ENCODE assay signal across 24 cellular contexts in genomic region chr5:147510885-147511284, GRCh38. TPM values are rescaled to one million over a fixed set of nuclear protein-coding genes. Genes with fewer than 3 reads are reported as not detected.
A peak's percentile ranks its signal among the peaks of the same experiment; 100 is the strongest.
DNase-seq lines count a peak whose midpoint lies in the region; ATAC-seq, FAIRE-seq and TF ChIP-seq lines count a peak whose summit lies in the region.
"Had no signal": no experiment of that assay in that cellular context is flagged by ENCODE, and none has a peak within 500 bp of the region (broad histone marks: within the 10 kb centered on the region; RNA-seq: fewer than 3 reads in every experiment).

No MANE protein-coding gene starts in this region.

- TF ChIP-seq POLR2A in tibial nerve (IDR thresholded peaks at IDR 0.05): no peak

- H3K27me3 Mint-ChIP-seq in Caco-2 (ENCODE audit: insufficient read depth, unreplicated experiment): no peaks in the 10 kb centered on the region
- H3K27me3 Mint-ChIP-seq in HFFc6 (ENCODE audit: insufficient read depth): no peaks in the 10 kb centered on the region
- no peaks in the 10 kb centered on the region for H3K27me3 Mint-ChIP-seq in astrocyte (ENCODE audit: low read depth, unreplicated experiment)
- H3K27me3 Mint-ChIP-seq in nephron progenitor cell (ENCODE audit: low read depth, poor library complexity): peaks cover 21% of the 10 kb centered on the region
- H3K27me3 Mint-ChIP-seq in activated CD8-positive, alpha-beta T cell treated with anti-CD3 and anti-CD28 coated beads, Interleukin-2, amount 10 ng/mL, durations not matched to agents 7 days and 5 days (ENCODE audit: low read depth): peaks cover 37% of the 10 kb centered on the region

- TF ChIP-seq CTCF in Caco-2 (IDR thresholded peaks at IDR 0.05; ENCODE audit: insufficient read depth in 1 of 2, low read depth in 1 of 2, low read length in 1 of 2, severe bottlenecking in 1 of 2, unreplicated experiment in 1 of 2): no peak
- no peak for TF ChIP-seq CTCF in HFFc6 (IDR thresholded peaks at IDR 0.05)
- TF ChIP-seq CTCF in astrocyte (IDR thresholded peaks at IDR 0.05; ENCODE audit: insufficient read depth, low read depth, low read length): no peak
- TF ChIP-seq CTCF in nephron progenitor cell (IDR thresholded peaks at IDR 0.05): no peak
- TF ChIP-seq CTCF in tibial nerve (IDR thresholded peaks at IDR 0.05): no peak

- H3K4me3 Mint-ChIP-seq in Caco-2 (ENCODE audit: unreplicated experiment) (no peak overlapping the region), HFFc6 (peak overlapping the region; percentile 89), astrocyte (ENCODE audit: unreplicated experiment) (no peak overlapping the region), nephron progenitor cell (peak overlapping the region; percentile 86)
- H3K4me3 Mint-ChIP-seq in activated CD8-positive, alpha-beta T cell treated with anti-CD3 and anti-CD28 coated beads, Interleukin-2, amount 10 ng/mL, durations not matched to agents 7 days and 5 days: no peak overlapping the region

- no TSS peak for BruUV-seq in Caco-2 (replicated peaks; lab: Mats Ljungman, UMichigan)

- H3K27ac ChIP-seq in astrocyte (ENCODE audit: low read depth, low read length) (no peak overlapping the region), tibial nerve (no peak overlapping the region)
- H3K27ac ChIP-seq: dorsolateral prefrontal cortex had no signal

- H3K4me2 ChIP-seq in astrocyte (ENCODE audit: low read length): peak overlapping the region; percentile 86

- POLR2A ChIA-PET in Caco-2 (lab: Charles Lee): no interaction called here
- POLR2A ChIA-PET in activated CD8-positive, alpha-beta T cell treated with anti-CD3 and anti-CD28 coated beads, Interleukin-2, amount 10 ng/mL, durations not matched to agents 7 days and 5 days (lab: Charles Lee): no interaction called here

- peaks cover 7% of the 10 kb centered on the region for H3K4me1 Mint-ChIP-seq in Caco-2 (ENCODE audit: low read depth, unreplicated experiment)
- H3K4me1 Mint-ChIP-seq in HFFc6 (ENCODE audit: low read depth): peaks cover 38% of the 10 kb centered on the region
- H3K4me1 Mint-ChIP-seq in astrocyte (ENCODE audit: low read depth, unreplicated experiment): peaks cover 5% of the 10 kb centered on the region
- H3K4me1 Mint-ChIP-seq in nephron progenitor cell: peaks cover 30% of the 10 kb centered on the region
- H3K4me1 Mint-ChIP-seq in activated CD8-positive, alpha-beta T cell treated with anti-CD3 and anti-CD28 coated beads, Interleukin-2, amount 10 ng/mL, durations not matched to agents 7 days and 5 days (ENCODE audit: low read depth): peaks cover 9% of the 10 kb centered on the region

- ATAC-seq in activated CD8-positive, alpha-beta T cell treated with anti-CD3 and anti-CD28 coated beads, Interleukin-2, amount 10 ng/mL, durations not matched to agents 7 days and 5 days: no peak
- ATAC-seq in HG03565 (IDR thresholded peaks at IDR 0.05; ENCODE audit: unreplicated experiment): no peak
- ATAC-seq: left cardiac atrium had no signal

- H3K9ac ChIP-seq in astrocyte (ENCODE audit: low read length): no peak overlapping the region

- peaks cover 45% of the 10 kb centered on the region for H3K79me2 ChIP-seq in astrocyte (ENCODE audit: insufficient read depth, low read length)

- CTCF ChIA-PET in Caco-2 (lab: Charles Lee): no interaction called here
- CTCF ChIA-PET in activated CD8-positive, alpha-beta T cell treated with anti-CD3 and anti-CD28 coated beads, Interleukin-2, amount 10 ng/mL, durations not matched to agents 7 days and 5 days (lab: Charles Lee): no interaction called here

- DNase-seq in Caco-2 (peak in 1 of 2 experiments; percentile 12), HFFc6 (no peak), astrocyte (ENCODE audit: low read depth) (no peak), nephron progenitor cell (no peak), tibial nerve (ENCODE audit: low spot score in 2 of 2) (no peak)
- no peak for DNase-seq in activated CD8-positive, alpha-beta T cell treated with anti-CD3 and anti-CD28 coated beads, Interleukin-2, amount 10 ng/mL, durations not matched to agents 7 days and 5 days
- DNase-seq: activated CD4-positive, alpha-beta T cell treated with anti-CD3 and anti-CD28 coated beads, Interleukin-2, amount 50 U/mL, for 48 hours; activated CD4-positive, CD25-positive, alpha-beta regulatory T cell; C1 segment of cervical spinal cord; cerebellar nuclear complex; dorsolateral prefrontal cortex; EL; Kasumi-1; left cardiac atrium; NCI-H187 treated with DMSO at 0.1 percent for 48 hours; NCI-H446; right cardiac atrium; stimulated activated CD4-positive, alpha-beta T cell treated with anti-CD3 and anti-CD28 coated beads, Interleukin-4, amount 100 ng/mL, for 4 hours; stimulated activated naive CD4-positive, alpha-beta T cell; T1000 had no signal

- 92 to 96% methylated on average over 7 of the region's 7 CpGs for WGBS in tibial nerve, 2 donors

- no peaks in the 10 kb centered on the region for H3K9me3 ChIP-seq in Caco-2
- no peaks in the 10 kb centered on the region for H3K9me3 ChIP-seq in astrocyte (ENCODE audit: insufficient read depth, low read depth, low read length)
- H3K9me3 ChIP-seq in tibial nerve: no peaks in the 10 kb centered on the region
- H3K9me3 ChIP-seq: ascending aorta, thoracic aorta had no signal

- no peak overlapping the region for H3K4me3 ChIP-seq in Caco-2 (ENCODE audit: low read depth, low read length)
- H3K4me3 ChIP-seq in astrocyte (ENCODE audit: insufficient read depth, low read depth, low read length): no peak overlapping the region
- H3K4me3 ChIP-seq in tibial nerve: no peak overlapping the region

- H3K36me3 Mint-ChIP-seq in Caco-2 (ENCODE audit: insufficient read depth, unreplicated experiment) (no peaks in the 10 kb centered on the region), HFFc6 (ENCODE audit: low read depth) (0 out of 2 replicates have a peak, but pooled peaks cover 6% of the 10 kb centered on the region), astrocyte (ENCODE audit: low read depth, unreplicated experiment) (no peaks in the 10 kb centered on the region), nephron progenitor cell (ENCODE audit: low read depth) (no peaks in the 10 kb centered on the region)
- H3K36me3 Mint-ChIP-seq in activated CD8-positive, alpha-beta T cell treated with anti-CD3 and anti-CD28 coated beads, Interleukin-2, amount 10 ng/mL, durations not matched to agents 7 days and 5 days (ENCODE audit: low read depth): peaks cover 2% of the 10 kb centered on the region
- H3K36me3 Mint-ChIP-seq: activated naive CD8-positive, alpha-beta T cell had no signal

- intact Hi-C loops in Caco-2 (cut with micrococcal nuclease; ENCODE audit: unreplicated experiment): no loop called here

- peak overlapping the region; percentile 10 for H3K27ac Mint-ChIP-seq in Caco-2 (ENCODE audit: unreplicated experiment)
- peak overlapping the region; percentile 87; the same call in 1 of the 2 replicates for H3K27ac Mint-ChIP-seq in HFFc6
- H3K27ac Mint-ChIP-seq in astrocyte (ENCODE audit: unreplicated experiment): no peak overlapping the region
- no peak overlapping the region for H3K27ac Mint-ChIP-seq in nephron progenitor cell
- H3K27ac Mint-ChIP-seq in activated CD8-positive, alpha-beta T cell treated with anti-CD3 and anti-CD28 coated beads, Interleukin-2, amount 10 ng/mL, durations not matched to agents 7 days and 5 days: no peak overlapping the region
- H3K27ac Mint-ChIP-seq: activated naive CD8-positive, alpha-beta T cell had no signal

- H3K9me3 Mint-ChIP-seq in Caco-2 (ENCODE audit: unreplicated experiment) (peaks cover 10% of the 10 kb centered on the region), HFFc6 (no peaks in the 10 kb centered on the region), astrocyte (ENCODE audit: unreplicated experiment) (no peaks in the 10 kb centered on the region), nephron progenitor cell (no peaks in the 10 kb centered on the region)
- H3K9me3 Mint-ChIP-seq in activated CD8-positive, alpha-beta T cell treated with anti-CD3 and anti-CD28 coated beads, Interleukin-2, amount 10 ng/mL, durations not matched to agents 7 days and 5 days (ENCODE audit: insufficient read depth): no peaks in the 10 kb centered on the region

- no peaks in the 10 kb centered on the region for H4K20me1 ChIP-seq in astrocyte (ENCODE audit: insufficient read depth, low read length)

- no peak overlapping the region for H2AFZ ChIP-seq in astrocyte (ENCODE audit: low read depth, low read length)

- FAIRE-seq in astrocyte (lab: Jason Lieb, UNC): no peak

- no peak for TF ChIP-seq EP300 in tibial nerve (IDR thresholded peaks at IDR 0.05)

- no peaks in the 10 kb centered on the region for H3K27me3 ChIP-seq in Caco-2 (replicated peaks; ENCODE audit: control insufficient read depth, insufficient read depth, low read length)
- H3K27me3 ChIP-seq in astrocyte (ENCODE audit: insufficient read depth, low read length): no peaks in the 10 kb centered on the region
- H3K27me3 ChIP-seq in tibial nerve: peaks cover 0 to 4% of the 10 kb centered on the region in 2 donors
- H3K27me3 ChIP-seq: ascending aorta had no signal

- H3K36me3 ChIP-seq in Caco-2 (ENCODE audit: control insufficient read depth, insufficient read depth, low read length) (no peaks in the 10 kb centered on the region), astrocyte (ENCODE audit: insufficient read depth, low read length) (no peaks in the 10 kb centered on the region), tibial nerve (no peaks in the 10 kb centered on the region)
- H3K36me3 ChIP-seq: ascending aorta, thoracic aorta had no signal

- H3K4me1 ChIP-seq in Caco-2: peaks cover 12% of the 10 kb centered on the region; the same call in 1 of the 2 replicates
- H3K4me1 ChIP-seq in astrocyte (ENCODE audit: insufficient read depth, low read length): peaks cover 14% of the 10 kb centered on the region
- peaks cover 0 to 14% (median 5%) of the 10 kb centered on the region in 4 donors for H3K4me1 ChIP-seq in tibial nerve

RNA-seq across cellular contexts. Expression of gene DPYSL3, which starts 1.0 kb away (rescaled TPM):
- total RNA-seq in Caco-2 (2022) (106 and 109 TPM in 2 replicates), astrocyte (197 and 198 TPM in 2 replicates), tibial nerve (10 to 100 TPM; 38.9 to 68.0 (median 50.0) TPM)
- total RNA-seq in HFFc6 (2021; fragmentation: NEBNext Ultra II Directional; extraction: Animal tissue kit (Norgen Biotek cat#: 25700)): 10 to 100 TPM; 41.9 to 57.7 (median 55.3) TPM
- under 1 TPM in 1 of 2 experiments, not detected in 1; 0.23 TPM for total RNA-seq in activated CD8-positive, alpha-beta T cell treated with anti-CD3 and anti-CD28 coated beads, Interleukin-2, amount 10 ng/mL, durations not matched to agents 7 days and 5 days

Comparison
In these comparisons a context has a peak if more than half of its experiments do, and no peak if none do; other contexts are left out.
1. H3K27ac Mint-ChIP-seq: peak in Caco-2 (single experiment) and HFFc6 (single experiment); none in astrocyte (single experiment), nephron progenitor cell (single experiment) and activated CD8-positive, alpha-beta T cell treated with anti-CD3 and anti-CD28 coated beads, Interleukin-2, amount 10 ng/mL, durations not matched to agents 7 days and 5 days (single experiment).
2. H3K4me3 Mint-ChIP-seq: peak in HFFc6 (single experiment) and nephron progenitor cell (single experiment); none in Caco-2 (single experiment), astrocyte (single experiment) and activated CD8-positive, alpha-beta T cell treated with anti-CD3 and anti-CD28 coated beads, Interleukin-2, amount 10 ng/mL, durations not matched to agents 7 days and 5 days (single experiment).
3. RNA of gene DPYSL3, which starts 1.0 kb away (total RNA-seq): 197 to 198 TPM in astrocyte, 106 to 109 TPM in Caco-2, 41.9 to 57.7 TPM in HFFc6 and 38.9 to 68.0 TPM in tibial nerve; 0.23 TPM in activated CD8-positive, alpha-beta T cell treated with anti-CD3 and anti-CD28 coated beads, Interleukin-2, amount 10 ng/mL, durations not matched to agents 7 days and 5 days; every median in the first group is over 10 times any median in the second.